8 cellular contexts compared by ENCODE assay signal in the genomic region with DNA sequence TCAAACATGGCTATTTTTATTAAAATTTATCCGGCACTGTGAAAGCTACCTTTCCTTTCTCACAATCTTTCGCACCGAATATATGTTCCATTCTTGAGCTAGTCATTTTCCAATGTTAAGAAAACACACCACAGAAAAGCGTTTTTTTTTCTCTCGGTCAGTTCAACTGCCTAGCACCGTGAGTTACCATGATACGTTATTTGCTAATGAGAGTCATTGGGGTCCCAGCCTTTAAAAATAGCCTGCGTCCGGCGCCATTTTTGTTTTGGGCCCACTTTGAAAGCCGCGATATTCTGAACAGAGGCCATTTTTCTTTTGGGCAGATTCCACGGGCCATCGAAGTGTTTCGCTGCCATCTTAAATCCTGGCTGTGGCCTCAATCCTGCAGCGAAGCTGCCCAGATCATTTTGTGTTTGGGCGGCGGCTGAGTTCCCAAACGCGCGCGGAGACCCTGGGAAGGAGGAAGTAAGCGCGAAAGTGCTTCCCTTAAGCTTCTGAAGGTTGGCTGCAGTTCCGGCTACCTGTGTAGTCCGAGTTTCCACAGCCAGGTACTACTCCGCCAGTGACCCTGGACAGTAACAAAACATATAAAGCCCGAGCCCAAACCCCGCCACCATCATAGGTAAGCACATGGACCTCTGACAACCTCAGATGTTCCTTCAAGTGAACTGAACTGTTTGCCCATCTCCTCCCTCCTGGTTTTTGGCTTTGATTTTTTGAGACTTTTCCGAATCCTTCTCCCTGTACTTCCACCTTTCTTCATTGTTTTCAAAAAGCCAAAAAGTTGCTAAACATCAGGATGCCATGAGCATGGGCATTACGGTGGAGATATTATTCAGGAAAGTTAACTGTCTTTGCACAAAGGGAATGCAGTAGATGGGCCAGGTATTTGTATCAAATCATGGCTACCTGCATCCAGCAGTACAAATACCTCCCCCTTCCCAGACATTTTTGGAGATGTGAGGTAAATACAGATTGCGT. TPM values are rescaled to one million over a fixed set of nuclear protein-coding genes. Genes with fewer than 3 reads are reported as not detected.
DNase-seq lines count a peak whose midpoint lies in the region; ATAC-seq lines count a peak whose summit lies in the region.

A gene (plus strand): TSS at position 474 of the 981 bp plus-strand sequence. CDS start 22,900 bp downstream, outside the sequence.

- no peaks in the 10 kb centered on the region for H3K27me3 Mint-ChIP-seq in effector memory CD8-positive, alpha-beta T cell

- H3K4me1 Mint-ChIP-seq in effector memory CD8-positive, alpha-beta T cell (ENCODE audit: low read depth in 2 of 2) = peaks cover 32 to 34% of the 10 kb centered on the region in 2 donors

- DNase-seq in COLO829 (ENCODE audit: low spot score) (peak; percentile 90), HT1080 (ENCODE audit: low read depth) (peak; percentile 96), NOMO-1 (lab: John Stamatoyannopoulos, UW; ENCODE audit: unreplicated experiment in 2 of 2) (peak; percentile 97 to 98), medulla oblongata (ENCODE audit: extremely low spot score) (peak; percentile 98)
- peak; percentile 48 to 66 (median 54) for DNase-seq in activated CD8-positive, alpha-beta memory T cell treated with anti-CD3 and anti-CD28 coated beads for 48 hours (ENCODE audit: low read depth in 2 of 3, low spot score in 2 of 3)
- DNase-seq in effector memory CD8-positive, alpha-beta T cell = peak; percentile 74 to 80 (median 78)
- peak; percentile 71 for DNase-seq in stimulated activated CD8-positive, alpha-beta memory T cell treated with anti-CD3 and anti-CD28 coated beads, Interleukin-12 subunit alpha, Interleukin-12 subunit beta, amount 100 ng/mL, for 1 hour (ENCODE audit: low read depth)

- peak within 1 kb of the TSS; percentile 94 to 95 for H3K27ac Mint-ChIP-seq in effector memory CD8-positive, alpha-beta T cell

- H3K9me3 Mint-ChIP-seq in effector memory CD8-positive, alpha-beta T cell = no peaks in the 10 kb centered on the region

- H3K4me3 Mint-ChIP-seq in effector memory CD8-positive, alpha-beta T cell = peak within 1 kb of the TSS; percentile 90 to 92

- peak; percentile 49 for ATAC-seq in GM21367 (IDR thresholded peaks at IDR 0.05; ENCODE audit: unreplicated experiment)
- peak; percentile 58 for ATAC-seq in effector memory CD8-positive, alpha-beta T cell (replicated peaks)

- peaks cover 23% of the 10 kb centered on the region for H3K36me3 Mint-ChIP-seq in effector memory CD8-positive, alpha-beta T cell (ENCODE audit: insufficient read depth)

RNA-seq across cellular contexts. Expression of the gene that starts here (rescaled TPM):
- total RNA-seq in HT1080 (2014; rRNA removed; shearing (Covaris generic)) = 3.7 and 3.9 TPM in 2 replicates
- 1.5 and 2.5 TPM in 2 replicates for polyA plus RNA-seq in HT1080 (2015; cell fraction: cytosol; rRNA removed)
- polyA plus RNA-seq in HT1080 (2015; cell fraction: nucleus; rRNA removed) = 4.2 and 5.5 TPM in 2 replicates

Comparison
In these comparisons a context has a peak if more than half of its experiments do, and no peak if none do; other contexts are left out.
1. Peak in every context shown above with its lines: DNase-seq and ATAC-seq.